8 cellular contexts compared by ENCODE assay signal in genomic region chr19:6373813-6374108, GRCh38. TPM values are rescaled to one million over a fixed set of nuclear protein-coding genes. Genes with fewer than 3 reads are reported as not detected.
DNase-seq lines count a peak whose midpoint lies in the region; ATAC-seq, FAIRE-seq and TF ChIP-seq lines count a peak whose summit lies in the region.

No MANE protein-coding gene starts in this region.

- H3K36me3 ChIP-seq in MG63 (no peaks in the 10 kb centered on the region), neural cell (ENCODE audit: insufficient read depth, low read length) (no peaks in the 10 kb centered on the region)

- no peak overlapping the region for H2AFZ ChIP-seq in neural cell (ENCODE audit: low read depth, low read length)

- H3K4me2 ChIP-seq in neural cell (ENCODE audit: low read length), result peak overlapping the region; percentile 73

- ATAC-seq in left colon, result no peak

- TF ChIP-seq EP300 in neural cell (conservative IDR thresholded peaks at IDR 0.05; ENCODE audit: poor library complexity, severe bottlenecking), result no peak

- no peaks in the 10 kb centered on the region for H4K20me1 ChIP-seq in neural cell (ENCODE audit: insufficient read depth)

- FAIRE-seq in GM12892 (lab: Jason Lieb, UNC), result no peak

- H3K27me3 ChIP-seq in MG63, result no peaks in the 10 kb centered on the region
- no peaks in the 10 kb centered on the region for H3K27me3 ChIP-seq in neural cell (ENCODE audit: insufficient read depth, low read depth, low read length)

- no peaks in the 10 kb centered on the region for H3K79me2 ChIP-seq in neural cell (replicated peaks; ENCODE audit: insufficient read depth, low read length)

- peak overlapping the region; percentile 45 for H3K4me3 ChIP-seq in MG63
- H3K4me3 ChIP-seq in coronary artery, result peak overlapping the region; percentile 95
- H3K4me3 ChIP-seq in neural cell (ENCODE audit: low read length), result peak overlapping the region; percentile 78

- no peak for TF ChIP-seq RAD21 in neural cell (conservative IDR thresholded peaks at IDR 0.05)

- TF ChIP-seq CTCF in C4-2B (conservative IDR thresholded peaks at IDR 0.05) (no peak), coronary artery (IDR thresholded peaks at IDR 0.05) (no peak), neural cell (IDR thresholded peaks at IDR 0.05; ENCODE audit: poor library complexity, severe bottlenecking) (no peak)

- no peaks in the 10 kb centered on the region for H3K9me2 ChIP-seq in neural cell (ENCODE audit: insufficient read depth, low read length)

- H3K9me3 ChIP-seq in MG63 (no peaks in the 10 kb centered on the region), neural cell (ENCODE audit: low read length) (no peaks in the 10 kb centered on the region)

- peak overlapping the region; percentile 94 for H3K9ac ChIP-seq in neural cell (ENCODE audit: low read length)

- H3F3A ChIP-seq in neural cell (ENCODE audit: insufficient read depth, low read length, poor library complexity, severe bottlenecking), result no peaks in the 10 kb centered on the region

- H3K27ac ChIP-seq in C4-2B (peak overlapping the region; percentile 98), coronary artery (peak overlapping the region; percentile 94 to 100), neural cell (ENCODE audit: low read length) (peak overlapping the region; percentile 97)

- no peak for TF ChIP-seq POLR2A in GM12892 (IDR thresholded peaks at IDR 0.05; ENCODE audit: low read depth, low read length)

- intact Hi-C loops in left colon (cut with DNase I, micrococcal nuclease), result no loop called here

- DNase-seq in MG63, result no peak
- DNase-seq in coronary artery (ENCODE audit: low spot score), result no peak
- DNase-seq in left colon, result no peak
- DNase-seq in NCI-H1436 treated with DMSO at 0.1 percent for 48 hours (lab: John Stamatoyannopoulos, UW), result no peak
- no peak for DNase-seq in GM12892 (ENCODE audit: insufficient read length)
- DNase-seq in NCI-H146 treated with DMSO at 0.1 percent for 48 hours (lab: John Stamatoyannopoulos, UW; ENCODE audit: unreplicated experiment), result no peak

TF ChIP-seq in neural cell, 6 proteins besides CTCF, POLR2A, EP300 and RAD21:
- no peak for TF ChIP-seq MXI1 (conservative IDR thresholded peaks at IDR 0.05; ENCODE audit: poor library complexity, severe bottlenecking)
- no peak for TF ChIP-seq REST (IDR thresholded peaks at IDR 0.05; ENCODE audit: borderline replicate concordance)
- TF ChIP-seq POLR2AphosphoS5 (IDR thresholded peaks at IDR 0.05), result no peak
- TF ChIP-seq TAF1 (IDR thresholded peaks at IDR 0.05; ENCODE audit: low read depth), result no peak
- TF ChIP-seq SMC3 (conservative IDR thresholded peaks at IDR 0.05; ENCODE audit: poor library complexity), result no peak

RNA-seq across cellular contexts. Expression of gene ALKBH7, which starts 1.2 kb away (rescaled TPM):
- total RNA-seq in MG63 (2014; rRNA removed; shearing (Covaris generic); ENCODE audit: low replicate concordance), result 48.4 TPM in 2 replicates
- 154 and 179 TPM in 2 replicates for polyA plus RNA-seq in neural cell
- polyA minus RNA-seq in neural cell, result 53.3 and 63.1 TPM in 2 replicates
- 100 to 1,000 TPM; 134 to 154 TPM for total RNA-seq in left colon
- polyA plus RNA-seq in GM12892 (2012; ENCODE audit: missing spikeins), result 15.1 TPM

RNA-seq across cellular contexts. Expression of gene PSPN, which starts 2.0 kb away (rescaled TPM):
- total RNA-seq in MG63 (2014; rRNA removed; shearing (Covaris generic); ENCODE audit: low replicate concordance), result 0.35 and 0.49 TPM in 2 replicates
- polyA plus RNA-seq in neural cell, result 1.5 and 2.4 TPM in 2 replicates
- 2.8 and 3.4 TPM in 2 replicates for polyA minus RNA-seq in neural cell
- total RNA-seq in left colon, result 1 to 10 TPM; 2.5 to 3.8 TPM
- polyA plus RNA-seq in GM12892 (2012; ENCODE audit: missing spikeins), result 0.51 TPM

RNA-seq across cellular contexts. Expression of gene CLPP, which starts 12.4 kb away (rescaled TPM):
- 72.6 and 193 TPM in 2 replicates for total RNA-seq in MG63 (2014; rRNA removed; shearing (Covaris generic); ENCODE audit: low replicate concordance)
- 79.9 and 97.8 TPM in 2 replicates for polyA plus RNA-seq in neural cell
- polyA minus RNA-seq in neural cell, result 46.1 and 50.4 TPM in 2 replicates
- total RNA-seq in left colon, result 10 to 100 TPM; 65.1 to 71.1 TPM
- 80.5 TPM for polyA plus RNA-seq in GM12892 (2012; ENCODE audit: missing spikeins)

RNA-seq across cellular contexts. Expression of gene GTF2F1, which starts 19.2 kb away (rescaled TPM):
- total RNA-seq in MG63 (2014; rRNA removed; shearing (Covaris generic); ENCODE audit: low replicate concordance), result 49.5 and 82.8 TPM in 2 replicates
- polyA plus RNA-seq in neural cell, result 53.9 and 69.2 TPM in 2 replicates
- 55.9 and 57.5 TPM in 2 replicates for polyA minus RNA-seq in neural cell
- total RNA-seq in left colon, result 10 to 100 TPM; 52.7 to 58.9 TPM
- polyA plus RNA-seq in GM12892 (2012; ENCODE audit: missing spikeins), result 31.4 TPM

RNA-seq across cellular contexts. Expression of gene ACER1, which starts 40.3 kb away (rescaled TPM):
- not detected in 2 replicates for total RNA-seq in MG63 (2014; rRNA removed; shearing (Covaris generic); ENCODE audit: low replicate concordance)
- 0.62 TPM in 1 of 2 replicates, not detected in the other for polyA plus RNA-seq in neural cell
- polyA minus RNA-seq in neural cell, result not detected in 2 replicates
- not detected for total RNA-seq in left colon
- polyA plus RNA-seq in GM12892 (2012; ENCODE audit: missing spikeins), result not detected

Comparison
In these comparisons a context has a peak if more than half of its experiments do, and no peak if none do; other contexts are left out.
1. H3K4me3 ChIP-seq: peak in every context shown above with its lines; median percentile 95 in coronary artery; 78 in neural cell; 45 in MG63.